Comparison of ENCODE assay signal across 10 cellular contexts in genomic region chr1:226642421-226642820, GRCh38.
DNase-seq lines count a peak whose midpoint lies in the region; ATAC-seq and TF ChIP-seq lines count a peak whose summit lies in the region.
"Had no signal": no experiment of that assay in that cellular context is flagged by ENCODE, and none has a peak within 500 bp of the region (broad histone marks: within the 10 kb centered on the region; RNA-seq: fewer than 3 reads in every experiment).

No MANE protein-coding gene starts in this region.

- TF ChIP-seq CTCF in Calu3 (IDR thresholded peaks at IDR 0.05; ENCODE audit: unreplicated experiment): no peak

- no peak overlapping the region for H3K4me3 Mint-ChIP-seq in stimulated activated naive CD8-positive, alpha-beta T cell treated with anti-CD3 and anti-CD28 coated beads, Interleukin-15, Interleukin-2, amounts not matched to agents 100 ng/mL and 50 ng/mL, for 24 hours
- no peak overlapping the region for H3K4me3 Mint-ChIP-seq in activated naive CD8-positive, alpha-beta T cell treated with anti-CD3 and anti-CD28 coated beads for 36 hours
- H3K4me3 Mint-ChIP-seq in naive thymus-derived CD8-positive, alpha-beta T cell: peak overlapping the region in 3 of 10 donors; percentile 12 to 72 (median 36)
- H3K4me3 Mint-ChIP-seq in Calu3 (ENCODE audit: low read depth, unreplicated experiment): no peak overlapping the region

- ATAC-seq in stimulated activated naive CD8-positive, alpha-beta T cell treated with anti-CD3 and anti-CD28 coated beads, Interleukin-15, Interleukin-2, amounts not matched to agents 100 U/mL and 50 U/mL, for 24 hours: no peak
- no peak for ATAC-seq in naive thymus-derived CD8-positive, alpha-beta T cell

- peaks cover 52% of the 10 kb centered on the region for H3K36me3 Mint-ChIP-seq in stimulated activated naive CD8-positive, alpha-beta T cell treated with anti-CD3 and anti-CD28 coated beads, Interleukin-15, Interleukin-2, amounts not matched to agents 100 ng/mL and 50 ng/mL, for 24 hours (ENCODE audit: low read depth)
- peaks cover 17% of the 10 kb centered on the region for H3K36me3 Mint-ChIP-seq in activated naive CD8-positive, alpha-beta T cell treated with anti-CD3 and anti-CD28 coated beads for 36 hours
- peaks cover 0 to 83% (median 0%) of the 10 kb centered on the region in 3 donors for H3K36me3 Mint-ChIP-seq in naive thymus-derived CD8-positive, alpha-beta T cell
- H3K36me3 Mint-ChIP-seq in Calu3 (ENCODE audit: insufficient read depth, unreplicated experiment): peaks cover 6% of the 10 kb centered on the region

- intact Hi-C loops in Calu3 (cut with micrococcal nuclease; ENCODE audit: unreplicated experiment): loop anchor here (2.0 kb wide), 1 partner anchor 78 kb away; no protein-coding TSS in a partner anchor

- POLR2A ChIA-PET in naive thymus-derived CD8-positive, alpha-beta T cell (lab: Charles Lee): interaction anchor here (0.9 to 26.5 kb wide), 9 partner anchors 10 to 186 kb away, joined by 3 to 613 read pairs (median 4); no protein-coding TSS in a partner anchor

- H3K27ac Mint-ChIP-seq in stimulated activated naive CD8-positive, alpha-beta T cell treated with anti-CD3 and anti-CD28 coated beads, Interleukin-15, Interleukin-2, amounts not matched to agents 100 ng/mL and 50 ng/mL, for 24 hours: peak overlapping the region; percentile 95
- peak overlapping the region; percentile 95 for H3K27ac Mint-ChIP-seq in activated naive CD8-positive, alpha-beta T cell treated with anti-CD3 and anti-CD28 coated beads for 36 hours
- H3K27ac Mint-ChIP-seq in naive thymus-derived CD8-positive, alpha-beta T cell: peak overlapping the region in 8 of 10 donors; percentile 88 to 97 (median 93)
- no peak overlapping the region for H3K27ac Mint-ChIP-seq in Calu3 (ENCODE audit: unreplicated experiment)

- BruUV-seq in Calu3 (replicated peaks; lab: Mats Ljungman, UMichigan): no TSS peak

- no peaks in the 10 kb centered on the region for H3K27me3 Mint-ChIP-seq in stimulated activated naive CD8-positive, alpha-beta T cell treated with anti-CD3 and anti-CD28 coated beads, Interleukin-15, Interleukin-2, amounts not matched to agents 100 ng/mL and 50 ng/mL, for 24 hours
- no peaks in the 10 kb centered on the region for H3K27me3 Mint-ChIP-seq in activated naive CD8-positive, alpha-beta T cell treated with anti-CD3 and anti-CD28 coated beads for 36 hours
- no peaks in the 10 kb centered on the region for H3K27me3 Mint-ChIP-seq in naive thymus-derived CD8-positive, alpha-beta T cell
- H3K27me3 Mint-ChIP-seq in Calu3 (ENCODE audit: unreplicated experiment): no peaks in the 10 kb centered on the region

- CTCF ChIA-PET in Calu3 (lab: Charles Lee): interaction anchor here (0.6 to 0.8 kb wide), 2 partner anchors 9 to 163 kb away, joined by 3 to 7 read pairs; no protein-coding TSS in a partner anchor

- no peaks in the 10 kb centered on the region for H3K9me3 Mint-ChIP-seq in stimulated activated naive CD8-positive, alpha-beta T cell treated with anti-CD3 and anti-CD28 coated beads, Interleukin-15, Interleukin-2, amounts not matched to agents 100 ng/mL and 50 ng/mL, for 24 hours
- H3K9me3 Mint-ChIP-seq in activated naive CD8-positive, alpha-beta T cell treated with anti-CD3 and anti-CD28 coated beads for 36 hours: no peaks in the 10 kb centered on the region
- H3K9me3 Mint-ChIP-seq in naive thymus-derived CD8-positive, alpha-beta T cell: no peaks in the 10 kb centered on the region
- no peaks in the 10 kb centered on the region for H3K9me3 Mint-ChIP-seq in Calu3 (ENCODE audit: low read depth, unreplicated experiment)

- DNase-seq in stimulated activated naive CD8-positive, alpha-beta T cell treated with anti-CD3 and anti-CD28 coated beads, Interleukin-15, Interleukin-2, amounts not matched to agents 100 U/mL and 50 U/mL, for 24 hours: no peak
- no peak for DNase-seq in activated naive CD8-positive, alpha-beta T cell treated with anti-CD3 and anti-CD28 coated beads for 36 hours
- no peak for DNase-seq in naive thymus-derived CD8-positive, alpha-beta T cell
- DNase-seq in Calu3: no peak
- DNase-seq in GOT3 (lab: John Stamatoyannopoulos, UW): no peak
- no peak for DNase-seq in HPDE6-E6E7 (ENCODE audit: extremely low spot score)
- no peak for DNase-seq in NCI-H2107 (lab: John Stamatoyannopoulos, UW)
- DNase-seq: NCI-H1048, tibial artery had no signal

- peaks cover 55% of the 10 kb centered on the region for H3K4me1 Mint-ChIP-seq in stimulated activated naive CD8-positive, alpha-beta T cell treated with anti-CD3 and anti-CD28 coated beads, Interleukin-15, Interleukin-2, amounts not matched to agents 100 ng/mL and 50 ng/mL, for 24 hours (ENCODE audit: low read depth)
- H3K4me1 Mint-ChIP-seq in activated naive CD8-positive, alpha-beta T cell treated with anti-CD3 and anti-CD28 coated beads for 36 hours: peaks cover 48% of the 10 kb centered on the region
- H3K4me1 Mint-ChIP-seq in naive thymus-derived CD8-positive, alpha-beta T cell: peaks cover 27 to 69% (median 64%) of the 10 kb centered on the region in 4 donors
- H3K4me1 Mint-ChIP-seq in Calu3 (ENCODE audit: low read depth, unreplicated experiment): peaks cover 29% of the 10 kb centered on the region
